In the genomic region with DNA sequence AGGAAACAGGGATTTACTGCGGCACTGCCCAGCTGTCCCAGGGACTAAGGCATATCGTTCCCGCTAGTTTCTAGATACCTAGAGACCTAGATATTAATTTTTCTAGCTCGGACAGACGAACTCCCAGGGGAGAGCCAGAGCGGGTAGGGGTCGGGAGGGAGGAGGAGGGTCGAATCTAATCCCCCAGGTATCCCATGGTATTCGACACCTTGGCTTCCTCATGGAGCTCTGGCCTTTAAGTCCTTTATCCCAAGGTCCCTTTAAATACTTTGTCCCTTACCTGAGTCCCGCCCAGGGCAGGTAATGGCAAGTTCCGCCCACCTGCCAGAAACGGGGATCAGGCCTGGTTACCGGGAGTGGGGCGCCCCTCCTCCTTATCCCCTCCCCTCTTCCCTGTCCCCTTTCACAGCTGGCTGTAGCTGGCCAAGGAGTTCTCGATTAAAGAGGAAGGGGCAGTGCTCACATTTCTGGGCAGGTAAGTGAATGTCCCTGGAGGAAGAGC, we compare ENCODE assay signal across 8 cellular contexts. TPM values are rescaled to one million over a fixed set of nuclear protein-coding genes. Genes with fewer than 3 reads are reported as not detected.
DNase-seq lines count a peak whose midpoint lies in the region; ATAC-seq and TF ChIP-seq lines count a peak whose summit lies in the region.

A gene (plus strand): TSS at position 310 of the 502 bp plus-strand sequence. CDS start 1,904 bp downstream, outside the sequence.

- DNase-seq in SJSA1 (ENCODE audit: low read depth in 1 of 2, low spot score in 2 of 2) (no peak), foreskin fibroblast (no peak), retinal pigment epithelial cell (ENCODE audit: low read depth) (no peak), NCI-H1436 (lab: John Stamatoyannopoulos, UW) (no peak), NOMO-1 treated with DMSO at 0.1 percent for 48 hours (lab: John Stamatoyannopoulos, UW; ENCODE audit: unreplicated experiment) (no peak)

- TF ChIP-seq CTCF in GM12875 (IDR thresholded peaks at IDR 0.05; ENCODE audit: borderline replicate concordance, insufficient read depth, low read depth, low read length) (no peak), foreskin fibroblast (IDR thresholded peaks at IDR 0.05; ENCODE audit: low read depth, low read length) (no peak), retinal pigment epithelial cell (conservative IDR thresholded peaks at IDR 0.05; ENCODE audit: low read depth, low read length) (no peak)

- H3K4me3 ChIP-seq in GM12875 (ENCODE audit: low read depth, low read length) (peak within 1 kb of the TSS; percentile 69), SJSA1 (peak within 1 kb of the TSS; percentile 53), foreskin fibroblast (ENCODE audit: low read depth in 1 of 2, low read length in 2 of 2) (peak within 1 kb of the TSS; percentile 75 to 96), retinal pigment epithelial cell (ENCODE audit: low read length) (peak within 1 kb of the TSS; percentile 99)

- peak within 1 kb of the TSS; percentile 41 for H3K27ac ChIP-seq in SJSA1

- peaks cover 11% of the 10 kb centered on the region for H3K36me3 ChIP-seq in SJSA1

- H3K9me3 ChIP-seq in SJSA1 (replicated peaks): no peaks in the 10 kb centered on the region

- H3K4me1 ChIP-seq in SJSA1 (replicated peaks): peaks cover 12% of the 10 kb centered on the region; the same call in 1 of the 2 replicates

- ATAC-seq in activated CD4-positive, CD25-positive, alpha-beta regulatory T cell treated with anti-CD3 and anti-CD28 coated beads, Interleukin-2, amount 50 U/mL, for 24 hours: no peak
- no peak for ATAC-seq in GM21390 (IDR thresholded peaks at IDR 0.05; ENCODE audit: unreplicated experiment)

- no peaks in the 10 kb centered on the region for H3K27me3 ChIP-seq in SJSA1 (replicated peaks)

RNA-seq across cellular contexts. Expression of the gene that starts here (rescaled TPM):
- not detected in 2 replicates for total RNA-seq in SJSA1 (2014; rRNA removed; shearing (Covaris generic))
